ENCODE assay signal across 8 cellular contexts in the genomic region with DNA sequence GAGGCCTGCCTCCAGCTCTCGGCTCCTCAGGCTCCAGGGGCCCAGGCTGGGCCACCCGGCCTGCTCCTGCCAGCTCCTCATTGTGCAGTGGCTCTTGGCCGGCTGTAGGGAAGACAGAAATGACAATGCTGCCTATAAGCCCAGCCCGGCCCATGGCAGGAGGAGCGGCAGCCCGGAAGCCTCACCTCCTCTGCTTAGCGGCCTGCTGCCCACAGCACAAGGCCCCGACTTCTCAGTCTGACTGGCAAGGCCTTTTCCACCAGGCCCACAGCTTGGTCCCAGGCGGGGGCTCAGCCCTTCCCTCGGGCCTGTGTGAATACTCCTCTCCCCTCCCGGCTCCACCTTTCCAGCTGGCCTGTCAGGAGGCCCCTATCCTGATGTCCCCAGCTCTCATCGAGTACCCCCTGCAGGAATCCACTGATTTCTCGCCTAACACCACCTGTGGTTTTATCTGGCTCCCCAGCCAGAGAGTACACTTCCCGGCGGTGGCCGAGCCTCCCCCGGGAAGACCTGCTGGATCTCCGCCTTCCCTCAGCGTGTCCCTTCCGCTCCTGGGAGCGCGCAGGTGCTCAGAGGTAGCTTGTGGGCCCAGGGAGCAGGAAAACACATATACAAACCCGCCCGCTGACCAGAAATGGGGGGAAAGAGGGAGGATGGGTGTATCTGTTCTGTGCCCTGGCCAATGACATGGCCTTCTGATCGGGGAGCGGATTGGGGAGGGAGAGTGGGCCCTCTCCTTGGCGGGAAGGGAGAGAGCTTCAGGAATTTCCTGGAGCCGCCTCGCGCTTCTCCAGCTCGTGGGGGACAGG. TPM values are rescaled to one million over a fixed set of nuclear protein-coding genes. Genes with fewer than 3 reads are reported as not detected.
DNase-seq lines count a peak whose midpoint lies in the region; ATAC-seq, FAIRE-seq and TF ChIP-seq lines count a peak whose summit lies in the region.

No MANE protein-coding gene starts in this region.

- H4K8ac ChIP-seq in H1 (ENCODE audit: extremely low read depth, insufficient read depth, low read length): peak overlapping the region; percentile 97

- FAIRE-seq in H1 (lab: Jason Lieb, UNC): no peak

- no peak for TF ChIP-seq RAD21 in H1 (IDR thresholded peaks at IDR 0.05 in 1 of 2, conservative IDR thresholded peaks at IDR 0.05 in 1 of 2; ENCODE audit: low read depth in 2 of 2, low read length in 2 of 2)

- peak overlapping the region; percentile 70; the same call in 1 of the 2 replicates for H2AFZ ChIP-seq in H1 (ENCODE audit: low read length)

- H3K79me2 ChIP-seq in H1 (ENCODE audit: control insufficient read depth in 1 of 2, insufficient read depth in 2 of 2, low read length in 2 of 2): peaks cover under 1 to 21% of the 10 kb centered on the region in 2 experiments; a peak in 2 of 4 replicates

- H3K23me2 ChIP-seq in H1 (ENCODE audit: low read depth, low read length): peaks cover under 1% of the 10 kb centered on the region; the same call in 1 of the 2 replicates

- no peak overlapping the region for H3K18ac ChIP-seq in H1 (ENCODE audit: extremely low read depth, low read length)

- H2BK5ac ChIP-seq in H1 (ENCODE audit: low read depth, low read length): peak overlapping the region; percentile 92

- no peaks in the 10 kb centered on the region for H3K27me3 Mint-ChIP-seq in CD4-positive, alpha-beta memory T cell

- TF ChIP-seq EP300 in H1 (IDR thresholded peaks at IDR 0.05; ENCODE audit: borderline replicate concordance in 1 of 2, low read depth in 2 of 2, low read length in 2 of 2): no peak

- CTCF ChIA-PET in CD4-positive, alpha-beta memory T cell (lab: Charles Lee; ENCODE audit: partially characterized antibody): interaction anchor here (0.6 to 1.1 kb wide), 4 partner anchors 16 to 44 kb away, joined by 3 to 4 read pairs (median 3); partner anchors contain the start of genes FASTKD5 and UBOX5
- CTCF ChIA-PET in H1 (lab: Charles Lee; ENCODE audit: partially characterized antibody): interaction anchor here (0.6 to 1.1 kb wide), 4 partner anchors 16 to 74 kb away, joined by 3 to 4 read pairs (median 3); no protein-coding TSS in a partner anchor

- no peak overlapping the region for H2BK120ac ChIP-seq in H1 (replicated peaks; ENCODE audit: low read depth, low read length)

- H3K9me3 Mint-ChIP-seq in CD4-positive, alpha-beta memory T cell: no peaks in the 10 kb centered on the region

- peak overlapping the region; percentile 93 to 98 (median 97) for H3K4me3 Mint-ChIP-seq in CD4-positive, alpha-beta memory T cell

- peaks cover 0 to 6% of the 10 kb centered on the region in 2 experiments for H4K20me1 ChIP-seq in H1 (replicated peaks in 1 of 2; ENCODE audit: control insufficient read depth in 1 of 2, insufficient read depth in 2 of 2, low read length in 2 of 2)

- no peaks in the 10 kb centered on the region for H3K27me3 ChIP-seq in CD4-positive, alpha-beta memory T cell (ENCODE audit: insufficient read depth, low read length)
- H3K27me3 ChIP-seq in H1 (replicated peaks in 1 of 4; ENCODE audit: control insufficient read depth in 3 of 4, extremely low read depth in 1 of 4, insufficient read depth in 3 of 4, low read length in 3 of 4): no peaks in the 10 kb centered on the region
- H3K27me3 ChIP-seq in mononuclear cell (ENCODE audit: insufficient read depth, low read length): no peaks in the 10 kb centered on the region
- H3K27me3 ChIP-seq in tibial artery: no peaks in the 10 kb centered on the region

- TF ChIP-seq POLR2A in H1 (IDR thresholded peaks at IDR 0.05; ENCODE audit: control extremely low read depth in 1 of 2, low read depth in 2 of 2, low read length in 2 of 2): no peak

- H3K56ac ChIP-seq in H1 (replicated peaks; ENCODE audit: insufficient read length, low read depth, low read length): peak overlapping the region; percentile 96

- peaks cover 18% of the 10 kb centered on the region for H3K36me3 ChIP-seq in CD4-positive, alpha-beta memory T cell (ENCODE audit: insufficient read depth, low read length)
- H3K36me3 ChIP-seq in H1 (ENCODE audit: control insufficient read depth in 2 of 4, insufficient read depth in 4 of 4, low read length in 3 of 4) (peaks cover 13 to 26% (median 17%) of the 10 kb centered on the region in 4 experiments; a peak in 7 of 8 replicates), tibial artery (peaks cover 16 to 35% (median 23%) of the 10 kb centered on the region in 3 donors)

- peaks cover 5 to 33% (median 18%) of the 10 kb centered on the region in 4 donors for H3K4me1 Mint-ChIP-seq in CD4-positive, alpha-beta memory T cell

- intact Hi-C loops in CD4-positive, alpha-beta memory T cell (cut with micrococcal nuclease): loop anchor here (1.0 to 5.0 kb wide), 4 partner anchors 30 to 205 kb away; partner anchors contain the start of genes FASTKD5, LZTS3 and UBOX5
- intact Hi-C loops in tibial artery (cut with DNase I; ENCODE audit: low total_unique reads): no loop called here

- peak overlapping the region; percentile 52 to 91 (median 85) for H3K9ac ChIP-seq in H1 (replicated peaks in 1 of 4; ENCODE audit: extremely low read depth in 1 of 4, low read depth in 3 of 4, low read length in 3 of 4)

- peak; percentile 9 for ATAC-seq in GM21360 (IDR thresholded peaks at IDR 0.05; ENCODE audit: unreplicated experiment)

- no peak overlapping the region for H2BK20ac ChIP-seq in H1 (ENCODE audit: low read length)

- no peak overlapping the region for H3K23ac ChIP-seq in H1 (ENCODE audit: insufficient read length)

- peak overlapping the region; percentile 91 for H3K27ac ChIP-seq in CD4-positive, alpha-beta memory T cell (ENCODE audit: low read depth, low read length)
- H3K27ac ChIP-seq in H1 (ENCODE audit: low read depth, low read length): peak overlapping the region; percentile 77; the same call in 1 of the 2 replicates
- peak overlapping the region; percentile 76 to 83 for H3K27ac ChIP-seq in tibial artery

- H3K36me3 Mint-ChIP-seq in CD4-positive, alpha-beta memory T cell: peaks cover 20 to 40% of the 10 kb centered on the region in 2 donors

- H4K5ac ChIP-seq in H1 (ENCODE audit: insufficient read length, low read depth, low read length): peak overlapping the region; percentile 89

- peaks cover 27% of the 10 kb centered on the region for H3K4me1 ChIP-seq in CD4-positive, alpha-beta memory T cell (ENCODE audit: insufficient read depth, low read length)
- H3K4me1 ChIP-seq in H1 (replicated peaks in 1 of 4; ENCODE audit: control insufficient read depth in 3 of 4, insufficient read depth in 4 of 4, low read length in 3 of 4): peaks cover 0 to 7% (median 5%) of the 10 kb centered on the region in 4 experiments; a peak in 6 of 7 replicates
- H3K4me1 ChIP-seq in mononuclear cell (ENCODE audit: insufficient read depth, low read length): peaks cover 16% of the 10 kb centered on the region
- peaks cover 0 to 19% (median 14%) of the 10 kb centered on the region in 4 donors for H3K4me1 ChIP-seq in tibial artery

- H3K4ac ChIP-seq in H1 (replicated peaks; ENCODE audit: insufficient read length, low read depth, low read length): peak overlapping the region; percentile 99

- H2AK5ac ChIP-seq in H1 (ENCODE audit: low read depth, low read length): no peak overlapping the region; the same call in 1 of the 2 replicates

- in situ Hi-C loops in KBM-7 (cut with MboI; ENCODE audit: low pct_unique_long_range_greater_than_20kb, low sequenced_read_pairs): no loop called here

- peak overlapping the region; percentile 94 to 99 for H3K4me3 ChIP-seq in CD4-positive, alpha-beta memory T cell (ENCODE audit: low read length in 2 of 2)
- H3K4me3 ChIP-seq in H1 (ENCODE audit: extremely low read depth in 1 of 4, insufficient read depth in 2 of 4, low read depth in 3 of 4, low read length in 4 of 4) (peak overlapping the region; percentile 83 to 93 (median 88)), mononuclear cell (ENCODE audit: low read length) (peak overlapping the region; percentile 89), tibial artery (peak overlapping the region; percentile 61 to 82)

- WGBS in H1 (ENCODE audit: extremely low coverage in 1 of 2, insufficient coverage in 1 of 2, insufficient read length in 1 of 2, insufficient replicate concordance in 2 of 2, low coverage in 1 of 2, low lambda C conversion rate in 2 of 2, missing lambda C conversion rate in 1 of 2), 2 experiments: 21% methylated on average over 26 of the region's 31 CpGs; no CpG with 5 or more reads in 1 of the 2 experiments

- no peaks in the 10 kb centered on the region for H3K9me3 ChIP-seq in CD4-positive, alpha-beta memory T cell (ENCODE audit: control insufficient read depth in 1 of 2, low read length in 2 of 2)
- H3K9me3 ChIP-seq in H1 (ENCODE audit: insufficient read depth in 2 of 2, low read depth in 1 of 2, low read length in 1 of 2) (no peaks in the 10 kb centered on the region), mononuclear cell (ENCODE audit: low read depth, low read length) (no peaks in the 10 kb centered on the region), tibial artery (no peaks in the 10 kb centered on the region)

- peak overlapping the region; percentile 68 for H3K14ac ChIP-seq in H1 (ENCODE audit: insufficient read length)

- peak overlapping the region; percentile 96 to 97 (median 97) for H3K27ac Mint-ChIP-seq in CD4-positive, alpha-beta memory T cell

- H3K4me2 ChIP-seq in H1 (ENCODE audit: insufficient read depth in 1 of 2, low read depth in 2 of 2, low read length in 2 of 2): peak overlapping the region; percentile 94 to 99

- peaks cover 10% of the 10 kb centered on the region for H3K79me1 ChIP-seq in H1 (ENCODE audit: low read depth, low read length)

- TF ChIP-seq CTCF in H1 (IDR thresholded peaks at IDR 0.05; ENCODE audit: control extremely low read depth in 1 of 3, insufficient read depth in 1 of 3, low read depth in 1 of 3, low read length in 3 of 3) (no peak), tibial artery (IDR thresholded peaks at IDR 0.05) (no peak)

- DNase-seq in CD4-positive, alpha-beta memory T cell: peak in 4 of 5 donors; percentile 11 to 54 (median 20)
- peak; percentile 40 for DNase-seq in KBM-7
- DNase-seq in UCSD-AML1 (lab: John Stamatoyannopoulos, UW; ENCODE audit: unreplicated experiment): peak; percentile 55
- no peak for DNase-seq in H1 (ENCODE audit: low read depth in 1 of 2, low spot score in 2 of 2)
- no peak for DNase-seq in tibial artery
- DNase-seq in SIG-M5 treated with dmso at 0.1 percent for 504 hours (lab: John Stamatoyannopoulos, UW; ENCODE audit: unreplicated experiment): no peak

- H4K91ac ChIP-seq in H1 (replicated peaks; ENCODE audit: insufficient read length, low read length): peak overlapping the region; percentile 65

- POLR2A ChIA-PET in CD4-positive, alpha-beta memory T cell (lab: Charles Lee; ENCODE audit: partially characterized antibody): interaction anchor here (0.9 to 2.9 kb wide), 12 partner anchors 12 to 564 kb away, joined by 3 to 29 read pairs (median 4); partner anchors contain the start of genes ADISSP, FASTKD5, MRPS26 and UBOX5
- POLR2A ChIA-PET in H1 (lab: Charles Lee; ENCODE audit: partially characterized antibody): interaction anchor here (0.6 to 1.7 kb wide), 11 partner anchors 14 to 541 kb away, joined by 3 to 8 read pairs (median 3); partner anchors contain the start of genes FASTKD5 and UBOX5

- no peak overlapping the region for H2BK15ac ChIP-seq in H1 (ENCODE audit: low read length)

- H2BK12ac ChIP-seq in H1 (ENCODE audit: low read depth, low read length): no peak overlapping the region

RNA-seq across cellular contexts. Expression of gene DDRGK1, which starts 1.0 kb away (rescaled TPM):
- 10 to 100 TPM; 55.6 to 61.0 TPM for total RNA-seq in CD4-positive, alpha-beta memory T cell
- polyA plus RNA-seq in CD4-positive, alpha-beta memory T cell: 10 to 100 TPM; 35.2 to 53.6 TPM
- total RNA-seq in H1 (2021; fragmentation: NEBNext Ultra II Directional; extraction: Animal tissue kit (Norgen Biotek cat#: 25700)): 42.0 and 43.8 TPM in 2 replicates
- 29.4 and 31.2 TPM in 2 replicates for polyA plus RNA-seq in H1 (2011; rRNA removed)
- 51.1 TPM for polyA plus RNA-seq in H1 (2011; cell fraction: cytosol; rRNA removed)
- 35.3 TPM for polyA plus RNA-seq in H1 (2011; cell fraction: nucleus; rRNA removed)
- polyA plus RNA-seq in H1 (2012, experiment 1 of 2): 37.0 to 47.9 TPM (median 45.6 TPM) in 4 replicates
- 29.9 TPM for polyA plus RNA-seq in H1 (2012, experiment 2 of 2)
- polyA plus RNA-seq in H1 (2013, experiment 1 of 2): 48.3 TPM
- 56.7 TPM for polyA plus RNA-seq in H1 (2013, experiment 2 of 2)
- 11.3 and 15.2 TPM in 2 replicates for polyA minus RNA-seq in H1 (2011; rRNA and poly(A)+ RNA removed)
- polyA minus RNA-seq in H1 (2011; cell fraction: cytosol; rRNA and poly(A)+ RNA removed): 16.9 TPM
- polyA minus RNA-seq in H1 (2011; cell fraction: nucleus; rRNA and poly(A)+ RNA removed): 12.4 TPM
- 22.1 TPM for total RNA-seq in mononuclear cell

RNA-seq across cellular contexts. Expression of gene ITPA, which starts 5.8 kb away (rescaled TPM):
- total RNA-seq in CD4-positive, alpha-beta memory T cell: 10 to 100 TPM; 46.7 to 46.8 TPM
- 10 to 100 TPM; 48.1 to 75.9 TPM for polyA plus RNA-seq in CD4-positive, alpha-beta memory T cell
- total RNA-seq in H1 (2021; fragmentation: NEBNext Ultra II Directional; extraction: Animal tissue kit (Norgen Biotek cat#: 25700)): 80.9 and 94.0 TPM in 2 replicates
- polyA plus RNA-seq in H1 (2011; rRNA removed): 88.2 and 90.3 TPM in 2 replicates
- polyA plus RNA-seq in H1 (2011; cell fraction: cytosol; rRNA removed): 76.8 TPM
- 68.8 TPM for polyA plus RNA-seq in H1 (2011; cell fraction: nucleus; rRNA removed)
- 78.5 to 95.4 TPM (median 90.5 TPM) in 4 replicates for polyA plus RNA-seq in H1 (2012, experiment 1 of 2)
- polyA plus RNA-seq in H1 (2012, experiment 2 of 2): 85.8 TPM
- 73.6 TPM for polyA plus RNA-seq in H1 (2013, experiment 1 of 2)
- 72.9 TPM for polyA plus RNA-seq in H1 (2013, experiment 2 of 2)
- polyA minus RNA-seq in H1 (2011; rRNA and poly(A)+ RNA removed): 14.7 and 15.6 TPM in 2 replicates
- 22.7 TPM for polyA minus RNA-seq in H1 (2011; cell fraction: cytosol; rRNA and poly(A)+ RNA removed)
- polyA minus RNA-seq in H1 (2011; cell fraction: nucleus; rRNA and poly(A)+ RNA removed): 13.9 TPM
- 10.8 TPM for total RNA-seq in mononuclear cell

RNA-seq across cellular contexts. Expression of gene LZTS3, which starts 30.2 kb away (rescaled TPM):
- total RNA-seq in CD4-positive, alpha-beta memory T cell: 1 to 10 TPM; 7.0 to 7.9 TPM
- polyA plus RNA-seq in CD4-positive, alpha-beta memory T cell: under 1 TPM; 0.78 to 0.86 TPM
- total RNA-seq in H1 (2021; fragmentation: NEBNext Ultra II Directional; extraction: Animal tissue kit (Norgen Biotek cat#: 25700)): 31.8 and 33.3 TPM in 2 replicates
- polyA plus RNA-seq in H1 (2011; rRNA removed): 33.5 and 54.4 TPM in 2 replicates
- 46.5 TPM for polyA plus RNA-seq in H1 (2011; cell fraction: cytosol; rRNA removed)
- 189 TPM for polyA plus RNA-seq in H1 (2011; cell fraction: nucleus; rRNA removed)
- polyA plus RNA-seq in H1 (2012, experiment 1 of 2): 21.7 to 35.2 TPM (median 31.4 TPM) in 4 replicates
- polyA plus RNA-seq in H1 (2012, experiment 2 of 2): 24.7 TPM
- 19.8 TPM for polyA plus RNA-seq in H1 (2013, experiment 1 of 2)
- 17.5 TPM for polyA plus RNA-seq in H1 (2013, experiment 2 of 2)
- polyA minus RNA-seq in H1 (2011; rRNA and poly(A)+ RNA removed): 21.1 and 26.4 TPM in 2 replicates
- polyA minus RNA-seq in H1 (2011; cell fraction: cytosol; rRNA and poly(A)+ RNA removed): 24.1 TPM
- 31.4 TPM for polyA minus RNA-seq in H1 (2011; cell fraction: nucleus; rRNA and poly(A)+ RNA removed)
- 17.6 TPM for total RNA-seq in mononuclear cell

RNA-seq across cellular contexts. Expression of gene SLC4A11, which starts 35.5 kb away (rescaled TPM):
- total RNA-seq in CD4-positive, alpha-beta memory T cell: under 1 TPM; 0.35 to 0.83 TPM
- under 1 TPM in 1 of 2 donors, not detected in 1; 0.37 TPM for polyA plus RNA-seq in CD4-positive, alpha-beta memory T cell
- 29.1 and 32.3 TPM in 2 replicates for total RNA-seq in H1 (2021; fragmentation: NEBNext Ultra II Directional; extraction: Animal tissue kit (Norgen Biotek cat#: 25700))
- polyA plus RNA-seq in H1 (2011; rRNA removed): 11.9 and 20.9 TPM in 2 replicates
- 11.0 TPM for polyA plus RNA-seq in H1 (2011; cell fraction: cytosol; rRNA removed)
- 95.5 TPM for polyA plus RNA-seq in H1 (2011; cell fraction: nucleus; rRNA removed)
- polyA plus RNA-seq in H1 (2012, experiment 1 of 2): 21.9 to 33.9 TPM (median 28.9 TPM) in 4 replicates
- 18.1 TPM for polyA plus RNA-seq in H1 (2012, experiment 2 of 2)
- polyA plus RNA-seq in H1 (2013, experiment 1 of 2): 37.5 TPM
- polyA plus RNA-seq in H1 (2013, experiment 2 of 2): 34.4 TPM
- polyA minus RNA-seq in H1 (2011; rRNA and poly(A)+ RNA removed): 7.9 and 12.2 TPM in 2 replicates
- 17.8 TPM for polyA minus RNA-seq in H1 (2011; cell fraction: cytosol; rRNA and poly(A)+ RNA removed)
- 29.5 TPM for polyA minus RNA-seq in H1 (2011; cell fraction: nucleus; rRNA and poly(A)+ RNA removed)
- 0.21 TPM for total RNA-seq in mononuclear cell

RNA-seq across cellular contexts. Expression of gene FASTKD5, which starts 43.9 kb away (rescaled TPM):
- total RNA-seq in CD4-positive, alpha-beta memory T cell: 10 to 100 TPM; 26.2 to 26.6 TPM
- polyA plus RNA-seq in CD4-positive, alpha-beta memory T cell: 10 to 100 TPM; 18.5 to 22.3 TPM
- 21.3 and 25.9 TPM in 2 replicates for total RNA-seq in H1 (2021; fragmentation: NEBNext Ultra II Directional; extraction: Animal tissue kit (Norgen Biotek cat#: 25700))
- polyA plus RNA-seq in H1 (2011; rRNA removed): 8.9 and 12.0 TPM in 2 replicates
- polyA plus RNA-seq in H1 (2011; cell fraction: cytosol; rRNA removed): 15.7 TPM
- 9.0 TPM for polyA plus RNA-seq in H1 (2011; cell fraction: nucleus; rRNA removed)
- polyA plus RNA-seq in H1 (2012, experiment 1 of 2): 14.5 to 21.7 TPM (median 17.9 TPM) in 4 replicates
- polyA plus RNA-seq in H1 (2012, experiment 2 of 2): 3.8 TPM
- polyA plus RNA-seq in H1 (2013, experiment 1 of 2): 15.4 TPM
- polyA plus RNA-seq in H1 (2013, experiment 2 of 2): 14.8 TPM
- polyA minus RNA-seq in H1 (2011; rRNA and poly(A)+ RNA removed): 28.2 and 34.7 TPM in 2 replicates
- 12.4 TPM for polyA minus RNA-seq in H1 (2011; cell fraction: cytosol; rRNA and poly(A)+ RNA removed)
- 15.7 TPM for polyA minus RNA-seq in H1 (2011; cell fraction: nucleus; rRNA and poly(A)+ RNA removed)
- 59.0 TPM for total RNA-seq in mononuclear cell

Comparison
In these comparisons a context has a peak if more than half of its experiments do, and no peak if none do; other contexts are left out.
1. DNase-seq: peak in CD4-positive, alpha-beta memory T cell (4 of 5), KBM-7 (single experiment) and UCSD-AML1 (single experiment); none in H1 (0 of 2), tibial artery (0 of 2) and SIG-M5 treated with dmso at 0.1 percent for 504 hours (single experiment).
2. Peak in every context shown above with its lines, with median percentiles within 50 percentile points of each other: H3K27ac ChIP-seq and H3K4me3 ChIP-seq.